ENCODE assay signal across 11 cellular contexts in genomic region chr17:20997711-20998570, GRCh38. TPM values are rescaled to one million over a fixed set of nuclear protein-coding genes. Genes with fewer than 3 reads are reported as not detected.
A peak's percentile ranks its signal among the peaks of the same experiment; 100 is the strongest.
DNase-seq lines count a peak whose midpoint lies in the region; ATAC-seq and TF ChIP-seq lines count a peak whose summit lies in the region.
"Had no signal": no experiment of that assay in that cellular context is flagged by ENCODE, and none has a peak within 500 bp of the region (broad histone marks: within the 10 kb centered on the region; RNA-seq: fewer than 3 reads in every experiment).

No MANE protein-coding gene starts in this region.

- no peak for TF ChIP-seq CTCF in activated CD8-positive, alpha-beta T cell treated with anti-CD3 and anti-CD28 coated beads for 36 hours (IDR thresholded peaks at IDR 0.05)

- H3K4me3 Mint-ChIP-seq in stimulated activated naive CD8-positive, alpha-beta T cell treated with anti-CD3 and anti-CD28 coated beads, Interleukin-15, amount 100 ng/mL, for 72 hours: peak overlapping the region in 1 of 2 donors; percentile 15
- H3K4me3 Mint-ChIP-seq in activated CD8-positive, alpha-beta T cell treated with anti-CD3 and anti-CD28 coated beads for 36 hours: no peak overlapping the region
- H3K4me3 Mint-ChIP-seq: activated B cell treated with CpG ODN at 0.5 μM for 24 hours had no signal

- H3K4me1 Mint-ChIP-seq in stimulated activated naive CD8-positive, alpha-beta T cell treated with anti-CD3 and anti-CD28 coated beads, Interleukin-15, amount 100 ng/mL, for 72 hours: peaks cover 56% of the 10 kb centered on the region
- peaks cover 42% of the 10 kb centered on the region for H3K4me1 Mint-ChIP-seq in activated CD8-positive, alpha-beta T cell treated with anti-CD3 and anti-CD28 coated beads for 36 hours (ENCODE audit: low read depth)

- POLR2A ChIA-PET in activated CD8-positive, alpha-beta T cell treated with anti-CD3 and anti-CD28 coated beads for 36 hours (lab: Charles Lee): no interaction called here

- H3K27ac Mint-ChIP-seq in stimulated activated naive CD8-positive, alpha-beta T cell treated with anti-CD3 and anti-CD28 coated beads, Interleukin-15, amount 100 ng/mL, for 72 hours: peak overlapping the region in 1 of 2 donors; percentile 92
- peak overlapping the region; percentile 40 for H3K27ac Mint-ChIP-seq in activated CD8-positive, alpha-beta T cell treated with anti-CD3 and anti-CD28 coated beads for 36 hours
- H3K27ac Mint-ChIP-seq: activated B cell treated with CpG ODN at 0.5 μM for 24 hours had no signal

- CTCF ChIA-PET in activated CD8-positive, alpha-beta T cell treated with anti-CD3 and anti-CD28 coated beads for 36 hours (lab: Charles Lee): no interaction called here

- no peaks in the 10 kb centered on the region for H3K9me3 Mint-ChIP-seq in stimulated activated naive CD8-positive, alpha-beta T cell treated with anti-CD3 and anti-CD28 coated beads, Interleukin-15, amount 100 ng/mL, for 72 hours
- H3K9me3 Mint-ChIP-seq in activated CD8-positive, alpha-beta T cell treated with anti-CD3 and anti-CD28 coated beads for 36 hours: no peaks in the 10 kb centered on the region
- H3K9me3 Mint-ChIP-seq: activated B cell treated with CpG ODN at 0.5 μM for 24 hours had no signal

- peak; percentile 1 for ATAC-seq in stimulated activated naive CD8-positive, alpha-beta T cell treated with anti-CD3 and anti-CD28 coated beads, Interleukin-15, amount 100 ng/mL, for 72 hours
- ATAC-seq in stimulated activated naive CD8-positive, alpha-beta T cell treated with anti-CD3 and anti-CD28 coated beads, Interleukin-15, Interleukin-2, amounts not matched to agents 100 U/mL and 50 U/mL, for 24 hours: no peak
- ATAC-seq in activated CD8-positive, alpha-beta T cell treated with anti-CD3 and anti-CD28 coated beads for 36 hours: no peak
- ATAC-seq in left lobe of liver: peak; percentile 5
- ATAC-seq in GM21381 (IDR thresholded peaks at IDR 0.05; ENCODE audit: unreplicated experiment): no peak
- ATAC-seq in HG03469 (IDR thresholded peaks at IDR 0.05; ENCODE audit: unreplicated experiment): no peak

- peaks cover 22% of the 10 kb centered on the region for H3K36me3 Mint-ChIP-seq in activated CD8-positive, alpha-beta T cell treated with anti-CD3 and anti-CD28 coated beads for 36 hours (ENCODE audit: low read depth)

- intact Hi-C loops in activated CD8-positive, alpha-beta T cell treated with anti-CD3 and anti-CD28 coated beads for 36 hours (cut with micrococcal nuclease): no loop called here

- DNase-seq in stimulated activated naive CD8-positive, alpha-beta T cell treated with anti-CD3 and anti-CD28 coated beads, Interleukin-15, amount 100 ng/mL, for 72 hours: no peak
- DNase-seq in stimulated activated naive CD8-positive, alpha-beta T cell treated with anti-CD3 and anti-CD28 coated beads, Interleukin-15, Interleukin-2, amounts not matched to agents 100 U/mL and 50 U/mL, for 24 hours: no peak
- no peak for DNase-seq in activated CD8-positive, alpha-beta T cell treated with anti-CD3 and anti-CD28 coated beads for 36 hours
- no peak for DNase-seq in left lobe of liver (ENCODE audit: low spot score)
- DNase-seq in midbrain (lab: John Stamatoyannopoulos, UW): no peak
- no peak for DNase-seq in A172 (ENCODE audit: low spot score)
- DNase-seq: activated B cell treated with CpG ODN at 0.5 μM for 24 hours, amniotic stem cell, NCI-H1436 treated with DMSO at 0.1 percent for 48 hours had no signal

- no peaks in the 10 kb centered on the region for H3K27me3 Mint-ChIP-seq in stimulated activated naive CD8-positive, alpha-beta T cell treated with anti-CD3 and anti-CD28 coated beads, Interleukin-15, amount 100 ng/mL, for 72 hours
- H3K27me3 Mint-ChIP-seq in activated CD8-positive, alpha-beta T cell treated with anti-CD3 and anti-CD28 coated beads for 36 hours: no peaks in the 10 kb centered on the region
- H3K27me3 Mint-ChIP-seq: activated B cell treated with CpG ODN at 0.5 μM for 24 hours had no signal

RNA-seq across cellular contexts. Expression of gene USP22, which starts 44.9 kb away (rescaled TPM):
- 100 to 1,000 TPM; 149 to 153 TPM for total RNA-seq in activated CD8-positive, alpha-beta T cell treated with anti-CD3 and anti-CD28 coated beads for 36 hours
- 76.1 TPM for total RNA-seq in left lobe of liver
- total RNA-seq in A172 (2014; rRNA removed; shearing (Covaris generic)): 184 and 204 TPM in 2 replicates

Comparison
In these comparisons a context has a peak if more than half of its experiments do, and no peak if none do; other contexts are left out.
1. ATAC-seq: peak in stimulated activated naive CD8-positive, alpha-beta T cell treated with anti-CD3 and anti-CD28 coated beads, Interleukin-15, amount 100 ng/mL, for 72 hours (single experiment) and left lobe of liver (single experiment); none in stimulated activated naive CD8-positive, alpha-beta T cell treated with anti-CD3 and anti-CD28 coated beads, Interleukin-15, Interleukin-2, amounts not matched to agents 100 U/mL and 50 U/mL, for 24 hours (single experiment), activated CD8-positive, alpha-beta T cell treated with anti-CD3 and anti-CD28 coated beads for 36 hours (single experiment), GM21381 (single experiment) and HG03469 (single experiment).